In genomic region chr11:130819561-130819960, GRCh38 we compare ENCODE assay signal across 19 cellular contexts.
"Had no signal": no experiment of that assay in that cellular context is flagged by ENCODE, and none has a peak within 500 bp of the region (broad histone marks: within the 10 kb centered on the region; RNA-seq: fewer than 3 reads in every experiment).

No MANE protein-coding gene starts in this region.

- H3K27me3 ChIP-seq: gastrocnemius medialis, left lung, ovary, upper lobe of left lung had no signal

- H3K27ac Mint-ChIP-seq: activated CD4-positive, alpha-beta T cell treated with anti-CD3 and anti-CD28 coated beads, Interleukin-2, amount 10 ng/mL, durations not matched to agents 7 days and 5 days; activated CD8-positive, alpha-beta T cell treated with anti-CD3 and anti-CD28 coated beads, Interleukin-2, amount 10 ng/mL, durations not matched to agents 7 days and 5 days; activated naive CD4-positive, alpha-beta T cell treated with anti-CD3 and anti-CD28 coated beads, Interleukin-2, amount 50 U/mL, for 24 hours; effector memory CD8-positive, alpha-beta T cell; mesothelial cell of epicardium; T-helper 1 cell treated with Interleukin-12 subunit alpha and Interleukin-12 subunit beta and Interleukin-4 antibody, amounts not matched to agents 30 μg/mL and 1 μg/mL, for 36 hours had no signal

- H3K4me1 ChIP-seq: adrenal gland, gastrocnemius medialis, left lung, psoas muscle, upper lobe of left lung had no signal

- H3K4me3 Mint-ChIP-seq: activated CD4-positive, alpha-beta T cell treated with anti-CD3 and anti-CD28 coated beads, Interleukin-2, amount 10 ng/mL, durations not matched to agents 7 days and 5 days; activated CD8-positive, alpha-beta T cell treated with anti-CD3 and anti-CD28 coated beads, Interleukin-2, amount 10 ng/mL, durations not matched to agents 7 days and 5 days; activated naive CD4-positive, alpha-beta T cell treated with anti-CD3 and anti-CD28 coated beads, Interleukin-2, amount 50 U/mL, for 24 hours; activated T-cell treated with anti-CD3 and anti-CD28 coated beads, Interleukin-2, amount 50 U/mL, for 4 hours; effector memory CD8-positive, alpha-beta T cell; mesothelial cell of epicardium; neural crest cell; T-helper 1 cell treated with Interleukin-12 subunit alpha and Interleukin-12 subunit beta and Interleukin-4 antibody, amounts not matched to agents 30 μg/mL and 1 μg/mL, for 36 hours had no signal

- H3K36me3 ChIP-seq: adrenal gland, gastrocnemius medialis, left lung, ovary, thoracic aorta, upper lobe of left lung had no signal

- H3K4me1 Mint-ChIP-seq: activated CD4-positive, alpha-beta T cell treated with anti-CD3 and anti-CD28 coated beads, Interleukin-2, amount 10 ng/mL, durations not matched to agents 7 days and 5 days; activated naive CD4-positive, alpha-beta T cell treated with anti-CD3 and anti-CD28 coated beads, Interleukin-2, amount 50 U/mL, for 24 hours had no signal

- H3K9me3 ChIP-seq: adrenal gland, gastrocnemius medialis, left lung, ovary, psoas muscle, thoracic aorta, upper lobe of left lung had no signal

- H3K36me3 Mint-ChIP-seq: activated naive CD4-positive, alpha-beta T cell treated with anti-CD3 and anti-CD28 coated beads, Interleukin-2, amount 50 U/mL, for 24 hours; mesothelial cell of epicardium had no signal

- H3K4me3 ChIP-seq: adrenal gland, gastrocnemius medialis, left lung, ovary, psoas muscle, thoracic aorta, upper lobe of left lung had no signal

- DNase-seq: activated CD4-positive, alpha-beta T cell treated with anti-CD3 and anti-CD28 coated beads, Interleukin-2, amount 10 ng/mL, durations not matched to agents 7 days and 5 days; activated CD8-positive, alpha-beta T cell treated with anti-CD3 and anti-CD28 coated beads, Interleukin-2, amount 10 ng/mL, durations not matched to agents 7 days and 5 days; activated T-cell treated with anti-CD3 and anti-CD28 coated beads, Interleukin-2, amount 50 U/mL, for 4 hours; adrenal gland; effector memory CD8-positive, alpha-beta T cell; gastrocnemius medialis; kidney; left lung; ovary; psoas muscle; right cardiac atrium; small intestine; stimulated activated CD4-positive, alpha-beta T cell treated with anti-CD3 and anti-CD28 coated beads, Interleukin-4, amount 100 ng/mL, for 1 hour; upper lobe of left lung had no signal

- H3K9me3 Mint-ChIP-seq: activated CD4-positive, alpha-beta T cell treated with anti-CD3 and anti-CD28 coated beads, Interleukin-2, amount 10 ng/mL, durations not matched to agents 7 days and 5 days; activated naive CD4-positive, alpha-beta T cell treated with anti-CD3 and anti-CD28 coated beads, Interleukin-2, amount 50 U/mL, for 24 hours; activated T-cell treated with anti-CD3 and anti-CD28 coated beads, Interleukin-2, amount 50 U/mL, for 4 hours; effector memory CD8-positive, alpha-beta T cell; mesothelial cell of epicardium; neural crest cell; T-helper 1 cell treated with Interleukin-12 subunit alpha and Interleukin-12 subunit beta and Interleukin-4 antibody, amounts not matched to agents 30 μg/mL and 1 μg/mL, for 36 hours had no signal

- H3K27ac ChIP-seq: adrenal gland, gastrocnemius medialis, left lung, ovary, psoas muscle, thoracic aorta, upper lobe of left lung had no signal

- ATAC-seq: activated CD8-positive, alpha-beta T cell treated with anti-CD3 and anti-CD28 coated beads, Interleukin-2, amount 10 ng/mL, durations not matched to agents 7 days and 5 days; activated T-cell treated with anti-CD3 and anti-CD28 coated beads, Interleukin-2, amount 50 U/mL, for 4 hours; effector memory CD8-positive, alpha-beta T cell; gastrocnemius medialis; left lung; psoas muscle; right cardiac atrium had no signal
